21 cellular contexts compared by ENCODE assay signal in the genomic region with DNA sequence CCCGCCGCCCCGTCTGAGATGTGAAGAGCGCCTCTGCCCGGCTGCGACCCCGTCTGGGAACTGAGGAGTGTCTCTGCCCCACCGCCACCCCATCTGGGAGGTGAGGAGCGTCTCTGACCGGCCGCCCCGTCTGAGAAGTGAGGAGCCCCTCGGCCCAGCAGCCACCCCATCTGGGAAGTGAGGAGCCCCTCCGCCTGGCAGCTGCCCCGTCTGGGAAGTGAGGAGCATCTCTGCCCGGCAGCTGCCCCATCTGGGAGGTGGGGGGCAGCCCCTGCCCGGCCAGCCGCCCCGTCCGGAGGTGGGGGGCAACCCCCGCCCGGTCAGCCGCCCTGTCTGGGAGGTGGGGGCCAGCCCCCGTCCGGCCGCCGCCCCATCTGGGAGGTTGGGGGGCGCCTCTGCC. TPM values are rescaled to one million over a fixed set of nuclear protein-coding genes. Genes with fewer than 3 reads are reported as not detected.
"Had no signal": no experiment of that assay in that cellular context is flagged by ENCODE, and none has a peak within 500 bp of the region (broad histone marks: within the 10 kb centered on the region; RNA-seq: fewer than 3 reads in every experiment).

No MANE protein-coding gene starts in this region.

RNA-seq across cellular contexts. Expression of a gene that starts 5.0 kb away (rescaled TPM):
- total RNA-seq: activated naive CD4-positive, alpha-beta T cell treated with anti-CD3 and anti-CD28 coated beads for 36 hours; activated naive CD4-positive, alpha-beta T cell treated with anti-CD3 and anti-CD28 coated beads, Interleukin-2, amount 50 U/mL, for 72 hours; activated naive CD8-positive, alpha-beta T cell treated with anti-CD3 and anti-CD28 coated beads for 36 hours; activated naive CD8-positive, alpha-beta T cell treated with anti-CD3 and anti-CD28 coated beads, Interleukin-2, amount 10 ng/mL, durations not matched to agents 7 days and 5 days; activated T-cell treated with anti-CD3 and anti-CD28 coated beads, Interleukin-2, amount 50 U/mL, for 4 hours; activated T-cell treated with anti-CD3 and anti-CD28 coated beads, Interleukin-2, amount 50 U/mL, for 72 hours; activated T-helper 1 cell treated with anti-CD3 and anti-CD28 coated beads, Interleukin-12 subunit alpha, Interleukin-12 subunit beta, Interleukin-2, Interleukin-4 antibody, amounts not matched to agents 30 ng/mL and 10 ng/mL and 1 ng/mL, durations not matched to agents 14 hours and 24 hours and 36 hours; activated T-helper 17 cell treated with anti-CD3 and anti-CD28 coated beads, Interleukin-2, amount 50 U/mL, for 72 hours; activated T-helper 2 cell treated with anti-CD3 and anti-CD28 coated beads, Interferon-gamma antibody, Interleukin-2, Interleukin-4, amounts not matched to agents 10 μg/mL and 5 μg/mL and 100 μg/mL, durations not matched to agents 14 hours and 24 hours and 36 hours; adrenal gland; aorta; ascending aorta; astrocyte; body of pancreas; breast epithelium; bronchial epithelial cell; cardiac muscle cell; cardiac septum; cerebellum; chondrocyte had no signal
- polyA plus RNA-seq: adipose tissue, adrenal gland, aorta, cardiac muscle cell had no signal

RNA-seq across cellular contexts. Expression of a gene that starts 17.6 kb away (rescaled TPM):
- total RNA-seq: activated naive CD4-positive, alpha-beta T cell treated with anti-CD3 and anti-CD28 coated beads for 36 hours; activated naive CD4-positive, alpha-beta T cell treated with anti-CD3 and anti-CD28 coated beads, Interleukin-2, amount 50 U/mL, for 72 hours; activated naive CD8-positive, alpha-beta T cell treated with anti-CD3 and anti-CD28 coated beads for 36 hours; activated naive CD8-positive, alpha-beta T cell treated with anti-CD3 and anti-CD28 coated beads, Interleukin-2, amount 10 ng/mL, durations not matched to agents 7 days and 5 days; activated T-cell treated with anti-CD3 and anti-CD28 coated beads, Interleukin-2, amount 50 U/mL, for 4 hours; activated T-cell treated with anti-CD3 and anti-CD28 coated beads, Interleukin-2, amount 50 U/mL, for 72 hours; activated T-helper 1 cell treated with anti-CD3 and anti-CD28 coated beads, Interleukin-12 subunit alpha, Interleukin-12 subunit beta, Interleukin-2, Interleukin-4 antibody, amounts not matched to agents 30 ng/mL and 10 ng/mL and 1 ng/mL, durations not matched to agents 14 hours and 24 hours and 36 hours; activated T-helper 17 cell treated with anti-CD3 and anti-CD28 coated beads, Interleukin-2, amount 50 U/mL, for 72 hours; activated T-helper 2 cell treated with anti-CD3 and anti-CD28 coated beads, Interferon-gamma antibody, Interleukin-2, Interleukin-4, amounts not matched to agents 10 μg/mL and 5 μg/mL and 100 μg/mL, durations not matched to agents 14 hours and 24 hours and 36 hours; adrenal gland; aorta; ascending aorta; astrocyte; body of pancreas; bronchial epithelial cell; cardiac muscle cell; cardiac septum; cerebellum; chondrocyte had no signal
- polyA plus RNA-seq: adrenal gland, cardiac muscle cell had no signal

RNA-seq across cellular contexts. Expression of a gene that starts 54.6 kb away (rescaled TPM):
- total RNA-seq: activated T-helper 1 cell treated with anti-CD3 and anti-CD28 coated beads, Interleukin-12 subunit alpha, Interleukin-12 subunit beta, Interleukin-2, Interleukin-4 antibody, amounts not matched to agents 30 ng/mL and 10 ng/mL and 1 ng/mL, durations not matched to agents 14 hours and 24 hours and 36 hours; ascending aorta; astrocyte; body of pancreas; bronchial epithelial cell; cardiac muscle cell; cardiac septum; cerebellum; chondrocyte had no signal
- polyA plus RNA-seq: cardiac muscle cell had no signal
